In the genomic region with DNA sequence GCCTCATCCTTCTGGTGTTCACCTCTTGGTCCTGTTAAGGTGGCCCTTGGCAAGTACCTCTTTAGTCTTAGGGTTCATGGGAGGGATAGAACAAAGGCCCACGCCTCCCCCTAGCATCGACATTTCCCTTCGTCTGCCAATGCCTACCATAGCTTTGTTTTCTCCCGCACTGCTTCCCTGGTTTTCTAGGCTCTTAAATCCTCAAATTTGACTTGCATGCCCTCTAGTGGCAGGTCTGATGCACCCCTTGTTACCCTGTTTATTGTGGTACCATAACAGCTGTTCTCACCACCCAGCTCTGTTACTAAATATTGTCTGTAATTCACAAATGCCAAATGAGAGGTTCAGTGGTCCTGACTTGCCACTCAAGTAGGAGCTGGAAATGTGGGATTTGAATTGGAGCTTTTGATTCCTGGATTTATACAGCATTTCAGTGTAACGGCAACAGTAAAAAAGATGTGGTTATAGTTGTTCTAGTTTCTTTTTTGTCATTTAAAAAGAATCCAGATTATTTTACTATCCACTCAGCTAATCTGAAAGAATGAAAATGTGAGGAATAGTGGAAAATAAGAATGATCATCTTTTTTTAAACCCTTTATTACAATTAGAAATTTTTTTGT, we compare ENCODE assay signal across 8 cellular contexts.
A peak's percentile ranks its signal among the peaks of the same experiment; 100 is the strongest.
DNase-seq lines count a peak whose midpoint lies in the region; ATAC-seq and TF ChIP-seq lines count a peak whose summit lies in the region.

No MANE protein-coding gene starts in this region.

- peaks cover 0 to 11% (median 0%) of the 10 kb centered on the region in 3 donors for H3K27me3 Mint-ChIP-seq in CD14-positive monocyte (ENCODE audit: low read depth in 3 of 3)
- H3K27me3 Mint-ChIP-seq in T-helper 17 cell = no peaks in the 10 kb centered on the region

- 23 to 24% methylated on average over 5 of the region's 5 CpGs for WGBS in body of pancreas, 2 donors
- WGBS in iPS DF 6.9 (ENCODE audit: insufficient coverage, insufficient read length) = no CpG with 5 or more reads among the region's 5 CpGs

- peak; percentile 66 for ATAC-seq in GM21529 (IDR thresholded peaks at IDR 0.05; ENCODE audit: unreplicated experiment)
- peak; percentile 54 for ATAC-seq in T-helper 17 cell
- ATAC-seq in body of pancreas = peak; percentile 87

- TF ChIP-seq POLR2A in body of pancreas (IDR thresholded peaks at IDR 0.05) = no peak

- H3K36me3 Mint-ChIP-seq in CD14-positive monocyte (peaks cover 7 to 12% of the 10 kb centered on the region in 2 donors), T-helper 17 cell (ENCODE audit: low read depth) (no peaks in the 10 kb centered on the region)

- H3K27ac Mint-ChIP-seq in CD14-positive monocyte (no peak overlapping the region), T-helper 17 cell (no peak overlapping the region)

- intact Hi-C loops in CD14-positive monocyte (cut with micrococcal nuclease) = loop anchor here (2.0 to 10.0 kb wide), 4 partner anchors 102 to 222 kb away; partner anchors contain the start of gene REPS2 (in 1 of the 2)
- intact Hi-C loops in body of pancreas (cut with DNase I) = loop anchor here (10.0 kb wide), 1 partner anchor 162 kb away; no protein-coding TSS in a partner anchor

- H3K27ac ChIP-seq in body of pancreas = no peak overlapping the region
- H3K27ac ChIP-seq in iPS DF 6.9 (ENCODE audit: low read length) = no peak overlapping the region

- H3K9me3 ChIP-seq in T-helper 17 cell (ENCODE audit: control insufficient read depth, low read length, poor library complexity, severe bottlenecking) = no peaks in the 10 kb centered on the region
- H3K9me3 ChIP-seq in body of pancreas = no peaks in the 10 kb centered on the region
- H3K9me3 ChIP-seq in iPS DF 6.9 (ENCODE audit: control insufficient read depth, insufficient read depth, low read length) = no peaks in the 10 kb centered on the region

- peaks cover 0 to 3% (median 0%) of the 10 kb centered on the region in 7 donors for H3K9me3 Mint-ChIP-seq in CD14-positive monocyte

- H3K4me3 Mint-ChIP-seq in CD14-positive monocyte (no peak overlapping the region), T-helper 17 cell (no peak overlapping the region)

- H3K36me3 ChIP-seq in body of pancreas (replicated peaks in 1 of 2; ENCODE audit: insufficient read depth in 1 of 2, low read depth in 2 of 2) = no peaks in the 10 kb centered on the region
- no peaks in the 10 kb centered on the region for H3K36me3 ChIP-seq in iPS DF 6.9 (ENCODE audit: control insufficient read depth, insufficient read depth, low read length)

- TF ChIP-seq CTCF in CD14-positive monocyte (IDR thresholded peaks at IDR 0.05) (peak; percentile 65), body of pancreas (IDR thresholded peaks at IDR 0.05) (peak; percentile 48 to 89 (median 79))

- DNase-seq in CD14-positive monocyte (ENCODE audit: low spot score) (peak; percentile 46), NCI-H1930 (lab: John Stamatoyannopoulos, UW) (peak; percentile 30 to 40), T-helper 17 cell (peak in 1 of 3 donors; percentile 11), body of pancreas (peak; percentile 71 to 84 (median 78)), iPS DF 6.9 (ENCODE audit: low read depth, low spot score) (peak; percentile 35), GOT3 (lab: John Stamatoyannopoulos, UW) (no peak)
- peak; percentile 4 to 13 for DNase-seq in stimulated activated CD4-positive, alpha-beta T cell treated with anti-CD3 and anti-CD28 coated beads, Interleukin-15, amount 100 ng/mL, for 48 hours (ENCODE audit: low read depth in 2 of 2)

- H3K4me1 ChIP-seq in body of pancreas (no peaks in the 10 kb centered on the region), iPS DF 6.9 (ENCODE audit: control insufficient read depth, insufficient read depth, low read length) (no peaks in the 10 kb centered on the region)

- H3K27me3 ChIP-seq in body of pancreas = no peaks in the 10 kb centered on the region
- H3K27me3 ChIP-seq in iPS DF 6.9 (ENCODE audit: control insufficient read depth, insufficient read depth, low read length) = no peaks in the 10 kb centered on the region

- H3K4me3 ChIP-seq in body of pancreas (no peak overlapping the region), iPS DF 6.9 (ENCODE audit: low read length) (no peak overlapping the region)

- H3K4me1 Mint-ChIP-seq in CD14-positive monocyte = peaks cover 2% of the 10 kb centered on the region
- peaks cover 3% of the 10 kb centered on the region for H3K4me1 Mint-ChIP-seq in T-helper 17 cell
